In genomic region chr6:116446399-116446798, GRCh38 we compare ENCODE assay signal across 15 cellular contexts. TPM values are rescaled to one million over a fixed set of nuclear protein-coding genes. Genes with fewer than 3 reads are reported as not detected.
DNase-seq lines count a peak whose midpoint lies in the region; ATAC-seq, FAIRE-seq and TF ChIP-seq lines count a peak whose summit lies in the region.
"Had no signal": no experiment of that assay in that cellular context is flagged by ENCODE, and none has a peak within 500 bp of the region (broad histone marks: within the 10 kb centered on the region; RNA-seq: fewer than 3 reads in every experiment).

No MANE protein-coding gene starts in this region.

- no peak for TF ChIP-seq EP300 in GM12878 (IDR thresholded peaks at IDR 0.05; ENCODE audit: borderline replicate concordance in 1 of 2, control insufficient read depth in 1 of 2, low read depth in 2 of 2, low read length in 2 of 2)

- RAD21 ChIA-PET in GM12878 (lab: Charles Lee; ENCODE audit: unreplicated experiment), result interaction anchor here (0.8 to 7.3 kb wide), 10 partner anchors 8 to 177 kb away, joined by 3 to 54 read pairs (median 4); partner anchors contain the start of gene TSPYL1

- H3K4me3 ChIP-seq in NB4 (ENCODE audit: low read depth, low read length), result no peak overlapping the region
- H3K4me3 ChIP-seq in GM12878, result no peak overlapping the region
- H3K4me3 ChIP-seq in naive thymus-derived CD4-positive, alpha-beta T cell (ENCODE audit: low read length), result no peak overlapping the region
- H3K4me3 ChIP-seq in OCI-LY7 (ENCODE audit: low read depth, low read length, poor library complexity, severe bottlenecking), result no peak overlapping the region
- H3K4me3 ChIP-seq: sigmoid colon had no signal

- H3K79me2 ChIP-seq in GM12878 (ENCODE audit: control insufficient read depth, insufficient read depth, low read length), result no peaks in the 10 kb centered on the region
- no peaks in the 10 kb centered on the region for H3K79me2 ChIP-seq in OCI-LY7 (ENCODE audit: insufficient read depth, low read depth, low read length)

- WGBS in GM12878 (ENCODE audit: insufficient coverage, insufficient replicate concordance, low lambda C conversion rate, missing lambda C conversion rate), result 85% methylated on average over 1 of the region's 1 CpG

- no peaks in the 10 kb centered on the region for H4K20me1 ChIP-seq in GM12878 (ENCODE audit: control insufficient read depth, insufficient read depth)
- H4K20me1 ChIP-seq in OCI-LY7 (ENCODE audit: insufficient read depth, low read length), result no peaks in the 10 kb centered on the region

- no peak overlapping the region for H3K4me2 ChIP-seq in GM12878 (ENCODE audit: control insufficient read depth, insufficient read depth)
- H3K4me2 ChIP-seq in OCI-LY7 (ENCODE audit: low read length), result no peak overlapping the region

- intact Hi-C loops in GM12878 (cut with micrococcal nuclease; ENCODE audit: unreplicated experiment), result no loop called here
- intact Hi-C loops in naive thymus-derived CD4-positive, alpha-beta T cell (cut with micrococcal nuclease), result no loop called here
- intact Hi-C loops in OCI-LY7 (cut with micrococcal nuclease; ENCODE audit: unreplicated experiment), result no loop called here

- H3K9me2 ChIP-seq in OCI-LY7 (ENCODE audit: insufficient read depth, low read length), result peaks cover 5% of the 10 kb centered on the region; the same call in 1 of the 2 replicates

- 0 out of 3 replicates have a peak, but pooled peaks have one; percentile 13 for ATAC-seq in GM12878
- peak; percentile 60 for ATAC-seq in naive thymus-derived CD4-positive, alpha-beta T cell

- no peak for TF ChIP-seq POLR2A in NB4 (IDR thresholded peaks at IDR 0.05; ENCODE audit: extremely low read depth, insufficient read length)
- TF ChIP-seq POLR2A in GM12878 (IDR thresholded peaks at IDR 0.05; ENCODE audit: low read depth, low read length), result no peak

- H3K36me3 Mint-ChIP-seq in naive thymus-derived CD4-positive, alpha-beta T cell, result peaks cover 0 to 10% (median 0%) of the 10 kb centered on the region in 5 donors
- H3K36me3 Mint-ChIP-seq: activated naive CD8-positive, alpha-beta T cell treated with anti-CD3 and anti-CD28 coated beads for 36 hours; natural killer cell had no signal

- POLR2A ChIA-PET in GM12878 (lab: Charles Lee), result no interaction called here
- POLR2A ChIA-PET in naive thymus-derived CD4-positive, alpha-beta T cell (lab: Charles Lee), result no interaction called here
- POLR2A ChIA-PET in OCI-LY7 (lab: Charles Lee), result interaction anchor here (0.6 to 1.6 kb wide), 8 partner anchors 10 to 192 kb away, joined by 3 to 8 read pairs (median 4); partner anchors contain the start of gene TSPYL4

- no peak overlapping the region for H3K27ac ChIP-seq in GM12878 (ENCODE audit: control insufficient read depth, insufficient read depth)
- H3K27ac ChIP-seq in naive thymus-derived CD4-positive, alpha-beta T cell (ENCODE audit: low read depth, low read length), result no peak overlapping the region
- H3K27ac ChIP-seq in OCI-LY7 (ENCODE audit: low read depth, low read length, poor library complexity, severe bottlenecking), result no peak overlapping the region

- TF ChIP-seq CTCF in NB4 (IDR thresholded peaks at IDR 0.05; ENCODE audit: low read depth, low read length), result no peak
- TF ChIP-seq CTCF in GM12878 (IDR thresholded peaks at IDR 0.05 in 2 of 3, conservative IDR thresholded peaks at IDR 0.05 in 1 of 3; ENCODE audit: control insufficient read depth in 2 of 3, extremely low read depth in 1 of 3, insufficient read depth in 1 of 3, low read depth in 3 of 3, low read length in 3 of 3), result no peak
- TF ChIP-seq CTCF in OCI-LY7 (conservative IDR thresholded peaks at IDR 0.05; ENCODE audit: low read length), result no peak

- SMC1A ChIA-PET in GM12878 (lab: Charles Lee; ENCODE audit: uncharacterized antibody, unreplicated experiment), result interaction anchor here (0.7 to 3.3 kb wide), 11 partner anchors 9 to 278 kb away, joined by 3 to 21 read pairs (median 4); partner anchors contain the start of gene CALHM6

- peaks cover 8% of the 10 kb centered on the region for H3K4me1 ChIP-seq in GM12878 (ENCODE audit: control insufficient read depth, insufficient read depth, low read length)
- peaks cover 4% of the 10 kb centered on the region in 2 donors for H3K4me1 ChIP-seq in naive thymus-derived CD4-positive, alpha-beta T cell (ENCODE audit: control insufficient read depth in 2 of 2, insufficient read depth in 2 of 2, low read length in 2 of 2)
- H3K4me1 ChIP-seq in OCI-LY7 (ENCODE audit: insufficient read depth, low read length, poor library complexity, severe bottlenecking), result no peaks in the 10 kb centered on the region

- no peak overlapping the region for H3K9ac ChIP-seq in GM12878 (ENCODE audit: control insufficient read depth, insufficient read depth, low read length)

- no peak overlapping the region for H3K27ac Mint-ChIP-seq in naive thymus-derived CD4-positive, alpha-beta T cell
- H3K27ac Mint-ChIP-seq: activated naive CD8-positive, alpha-beta T cell treated with anti-CD3 and anti-CD28 coated beads for 36 hours; natural killer cell had no signal

- H3K27me3 ChIP-seq in GM12878 (replicated peaks in 1 of 2; ENCODE audit: control insufficient read depth in 2 of 2, insufficient read depth in 2 of 2, low read length in 1 of 2), result no peaks in the 10 kb centered on the region
- H3K27me3 ChIP-seq in naive thymus-derived CD4-positive, alpha-beta T cell (ENCODE audit: control insufficient read depth in 2 of 2, insufficient read depth in 2 of 2, low read length in 2 of 2), result no peaks in the 10 kb centered on the region
- H3K27me3 ChIP-seq: sigmoid colon had no signal

- no TSS peak for BruUV-seq in GM12878 (replicated peaks; lab: Mats Ljungman, UMichigan)
- no TSS peak for BruUV-seq in OCI-LY7 (replicated peaks; lab: Mats Ljungman, UMichigan)

- TF ChIP-seq RAD21 in GM12878 (IDR thresholded peaks at IDR 0.05; ENCODE audit: insufficient read depth, low read depth, low read length), result no peak

- FAIRE-seq in GM12878 (lab: Jason Lieb, UNC), result no peak
- FAIRE-seq: colon, islet of Langerhans had no signal

- H3K9me3 ChIP-seq in GM12878 (replicated peaks; ENCODE audit: control insufficient read depth, insufficient read depth, low read length) (no peaks in the 10 kb centered on the region), OCI-LY7 (ENCODE audit: low read length) (no peaks in the 10 kb centered on the region)
- H3K9me3 ChIP-seq in naive thymus-derived CD4-positive, alpha-beta T cell (ENCODE audit: control insufficient read depth in 2 of 3, low read length in 3 of 3), result no peaks in the 10 kb centered on the region
- H3K9me3 ChIP-seq: sigmoid colon had no signal

- CTCF ChIA-PET in GM12878 (lab: Yijun Ruan, JAX), result interaction anchor here (0.6 to 2.8 kb wide), 15 partner anchors 12 to 177 kb away, joined by 3 to 17 read pairs (median 4); partner anchors contain the start of gene TSPYL1
- CTCF ChIA-PET in naive thymus-derived CD4-positive, alpha-beta T cell (lab: Charles Lee), result interaction anchor here (1.0 kb wide), 1 partner anchor 76 kb away, joined by 3 read pairs; no protein-coding TSS in a partner anchor
- CTCF ChIA-PET in OCI-LY7 (lab: Charles Lee; ENCODE audit: unreplicated experiment), result no interaction called here

- H3K4me3 Mint-ChIP-seq in naive thymus-derived CD4-positive, alpha-beta T cell, result no peak overlapping the region
- H3K4me3 Mint-ChIP-seq: activated naive CD8-positive, alpha-beta T cell treated with anti-CD3 and anti-CD28 coated beads for 36 hours; natural killer cell had no signal

- DNase-seq in ELR (ENCODE audit: low read depth) (peak; percentile 67), NB4 (ENCODE audit: low read depth) (peak; percentile 81), GM12878 (ENCODE audit: low read depth, low spot score) (no peak), NCI-H526 treated with DMSO at 0.1 percent for 48 hours (lab: John Stamatoyannopoulos, UW) (no peak), OCI-LY7 (ENCODE audit: low spot score) (no peak), SW 1271 (lab: John Stamatoyannopoulos, UW) (no peak)
- no peak for DNase-seq in naive thymus-derived CD4-positive, alpha-beta T cell
- DNase-seq in activated CD8-positive, alpha-beta memory T cell treated with anti-CD3 and anti-CD28 coated beads, Interleukin-2, amount 50 U/mL, for 48 hours, result no peak
- DNase-seq: activated naive CD8-positive, alpha-beta T cell treated with anti-CD3 and anti-CD28 coated beads for 36 hours; natural killer cell; NCI-H1436; sigmoid colon; T1000 had no signal

- peaks cover 0 to 3% (median 0%) of the 10 kb centered on the region in 11 donors for H3K9me3 Mint-ChIP-seq in naive thymus-derived CD4-positive, alpha-beta T cell
- H3K9me3 Mint-ChIP-seq: activated naive CD8-positive, alpha-beta T cell treated with anti-CD3 and anti-CD28 coated beads for 36 hours; natural killer cell had no signal

- H2AFZ ChIP-seq in GM12878 (ENCODE audit: control insufficient read depth, low read depth, low read length) (no peak overlapping the region), OCI-LY7 (ENCODE audit: low read length) (no peak overlapping the region)

- in situ Hi-C loops in GM12878 (cut with MboI), result no loop called here

- H3K27me3 Mint-ChIP-seq in naive thymus-derived CD4-positive, alpha-beta T cell, result peaks cover 12 to 25% (median 22%) of the 10 kb centered on the region in 5 donors

- no peaks in the 10 kb centered on the region for H3K36me3 ChIP-seq in GM12878 (ENCODE audit: control insufficient read depth in 2 of 2, insufficient read depth in 2 of 2, low read length in 1 of 2)
- no peaks in the 10 kb centered on the region for H3K36me3 ChIP-seq in naive thymus-derived CD4-positive, alpha-beta T cell (ENCODE audit: control insufficient read depth in 2 of 3, insufficient read depth in 3 of 3, low read length in 3 of 3)
- no peaks in the 10 kb centered on the region for H3K36me3 ChIP-seq in OCI-LY7 (ENCODE audit: insufficient read depth, low read length)
- H3K36me3 ChIP-seq: sigmoid colon had no signal

- peaks cover 0 to 49% (median 4%) of the 10 kb centered on the region in 7 donors for H3K4me1 Mint-ChIP-seq in naive thymus-derived CD4-positive, alpha-beta T cell

RNA-seq across cellular contexts. Expression of gene CALHM6, which starts 14.8 kb away (rescaled TPM):
- total RNA-seq in GM12878 (2013; cell fraction: nucleolus; rRNA removed), result not detected in 2 replicates
- total RNA-seq in GM12878 (2014; rRNA removed) (1.2 and 1.5 TPM in 2 replicates), GM12878 (2014; rRNA removed; fragmentation: Illumina TruSeq; extraction: Trizol) (1.7 and 2.6 TPM in 2 replicates), GM12878 (2021) (0.53 and 1.0 TPM in 2 replicates), OCI-LY7 (2022) (0.79 and 1.8 TPM in 2 replicates)
- polyA plus RNA-seq in GM12878 (2011; ENCODE audit: low read depth), result 4.4 TPM
- polyA plus RNA-seq in GM12878 (2011; rRNA removed) (0.15 and 0.48 TPM in 2 replicates), GM12878 (2014; fragmentation: Illumina TruSeq; extraction: Trizol) (0.93 and 1.2 TPM in 2 replicates), GM12878 (2014; fragmentation: Nextera tagmentation; extraction: Ambion mirVana) (1 to 10 TPM; 1.1 to 1.4 TPM), GM12878 (2014; rRNA removed) (1.5 and 2.6 TPM in 2 replicates), GM12878 (2016; fragmentation: Nextera tagmentation; extraction: Ambion mirVana) (1 to 10 TPM; 3.2 to 3.4 TPM)
- 0.10 and 0.18 TPM in 2 replicates for polyA plus RNA-seq in GM12878 (2011; cell fraction: cytosol; rRNA removed)
- polyA plus RNA-seq in GM12878 (2011; cell fraction: nucleus; rRNA removed), result not detected in 2 replicates
- 11.2 and 13.0 TPM in 2 replicates for polyA plus RNA-seq in GM12878 (2012)
- not detected in 2 replicates for polyA minus RNA-seq in GM12878 (2011; rRNA and poly(A)+ RNA removed)
- polyA minus RNA-seq in GM12878 (2011; cell fraction: cytosol; rRNA and poly(A)+ RNA removed), result not detected in 2 replicates
- polyA minus RNA-seq in GM12878 (2011; cell fraction: nucleus; rRNA and poly(A)+ RNA removed), result 0.38 TPM in 1 of 2 replicates, not detected in the other
- total RNA-seq in naive thymus-derived CD4-positive, alpha-beta T cell, result 10 to 100 TPM in 2 of 5 experiments, 1 to 10 TPM in 3; 3.0 to 79.3 (median 5.6) TPM
- 10 to 100 TPM; 24.4 to 52.1 TPM for polyA plus RNA-seq in naive thymus-derived CD4-positive, alpha-beta T cell
- total RNA-seq in OCI-LY7 (2014; rRNA removed; shearing (Covaris generic)), result not detected in 2 replicates

Comparison
In these comparisons a context has a peak if more than half of its experiments do, and no peak if none do; other contexts are left out.
1. DNase-seq: peak in ELR (single experiment) and NB4 (single experiment); none in GM12878 (single experiment), naive thymus-derived CD4-positive, alpha-beta T cell (0 of 9), NCI-H526 treated with DMSO at 0.1 percent for 48 hours (single experiment), activated CD8-positive, alpha-beta memory T cell treated with anti-CD3 and anti-CD28 coated beads, Interleukin-2, amount 50 U/mL, for 48 hours (single experiment), OCI-LY7 (single experiment) and SW 1271 (0 of 2).